ENCODE assay signal across 8 cellular contexts in genomic region chr4:88159137-88159725, GRCh38. TPM values are rescaled to one million over a fixed set of nuclear protein-coding genes. Genes with fewer than 3 reads are reported as not detected.
DNase-seq lines count a peak whose midpoint lies in the region; TF ChIP-seq lines count a peak whose summit lies in the region.

No MANE protein-coding gene starts in this region.

- TF ChIP-seq CTCF in esophagus muscularis mucosa (IDR thresholded peaks at IDR 0.05) (no peak), neural cell (IDR thresholded peaks at IDR 0.05; ENCODE audit: poor library complexity, severe bottlenecking) (no peak)

- H3K27me3 ChIP-seq in SJSA1 (replicated peaks) (no peaks in the 10 kb centered on the region), esophagus muscularis mucosa (peaks cover 0 to 27% (median 0%) of the 10 kb centered on the region in 4 donors), neural cell (ENCODE audit: insufficient read depth, low read depth, low read length) (peaks cover 28% of the 10 kb centered on the region)

- intact Hi-C loops in esophagus muscularis mucosa (cut with DNase I), result no loop called here

- peak overlapping the region; percentile 55 for H3K9ac ChIP-seq in ES-I3 (ENCODE audit: low read depth, low read length)
- peak overlapping the region; percentile 26 for H3K9ac ChIP-seq in neural cell (ENCODE audit: low read length)

- H3K4me3 ChIP-seq in SJSA1, result peak overlapping the region; percentile 57
- H3K4me3 ChIP-seq in esophagus muscularis mucosa, result peak overlapping the region; percentile 52 to 59 (median 56)
- H3K4me3 ChIP-seq in neural cell (ENCODE audit: low read length), result peak overlapping the region; percentile 89

- H3K4me2 ChIP-seq in neural cell (ENCODE audit: low read length), result peak overlapping the region; percentile 36

- H3F3A ChIP-seq in neural cell (ENCODE audit: insufficient read depth, low read length, poor library complexity, severe bottlenecking), result no peaks in the 10 kb centered on the region

- 28% methylated on average over 15 of the region's 19 CpGs for WGBS in esophagus muscularis mucosa

- H3K4me1 ChIP-seq in ES-I3 (ENCODE audit: insufficient read depth, low read length), result peaks cover 10% of the 10 kb centered on the region; the same call in 1 of the 2 replicates
- peaks cover 13% of the 10 kb centered on the region for H3K4me1 ChIP-seq in SJSA1 (replicated peaks)
- H3K4me1 ChIP-seq in esophagus muscularis mucosa, result peaks cover 0 to 15% (median 13%) of the 10 kb centered on the region in 4 donors

- no peaks in the 10 kb centered on the region for H3K9me2 ChIP-seq in neural cell (ENCODE audit: insufficient read depth, low read length)

- H3K9me3 ChIP-seq in ES-I3 (ENCODE audit: control insufficient read depth, insufficient read depth, low read length) (no peaks in the 10 kb centered on the region), SJSA1 (replicated peaks) (no peaks in the 10 kb centered on the region; the same call in 1 of the 2 replicates), esophagus muscularis mucosa (no peaks in the 10 kb centered on the region), neural cell (ENCODE audit: low read length) (no peaks in the 10 kb centered on the region)

- POLR2A ChIA-PET in HEK293T (lab: Yijun Ruan, JAX), result interaction anchor here (1.8 kb wide), 1 partner anchor 9 kb away, joined by 5 read pairs; no protein-coding TSS in a partner anchor

- no peak for TF ChIP-seq POLR2A in esophagus muscularis mucosa (IDR thresholded peaks at IDR 0.05; ENCODE audit: low read depth)

- H3K27ac ChIP-seq in SJSA1 (peak overlapping the region; percentile 69), esophagus muscularis mucosa (replicated peaks in 1 of 4) (peak overlapping the region in 2 of 4 donors; percentile 1 to 7), neural cell (ENCODE audit: low read length) (no peak overlapping the region)

- TF ChIP-seq RAD21 in neural cell (conservative IDR thresholded peaks at IDR 0.05), result no peak

- CTCF ChIA-PET in HEK293T (lab: Yijun Ruan, JAX), result no interaction called here

- TF ChIP-seq EP300 in esophagus muscularis mucosa (IDR thresholded peaks at IDR 0.05) (no peak), neural cell (conservative IDR thresholded peaks at IDR 0.05; ENCODE audit: poor library complexity, severe bottlenecking) (no peak)

- peak; percentile 49 for DNase-seq in HEK293T (ENCODE audit: extremely low spot score)
- peak in 1 of 2 experiments; percentile 54 for DNase-seq in SJSA1 (ENCODE audit: low read depth in 1 of 2, low spot score in 2 of 2)
- DNase-seq in esophagus muscularis mucosa (ENCODE audit: extremely low spot score), result no peak
- DNase-seq in NCI-H146 (lab: John Stamatoyannopoulos, UW), result no peak
- no peak for DNase-seq in kidney glomerular epithelial cell (lab: John Stamatoyannopoulos, UW)
- DNase-seq in activated CD8-positive, alpha-beta memory T cell treated with anti-CD3 and anti-CD28 coated beads for 24 hours, result no peak

- no peak overlapping the region for H2AFZ ChIP-seq in neural cell (ENCODE audit: low read depth, low read length)

- no peaks in the 10 kb centered on the region for H4K20me1 ChIP-seq in neural cell (ENCODE audit: insufficient read depth)

- H3K79me2 ChIP-seq in neural cell (replicated peaks; ENCODE audit: insufficient read depth, low read length), result no peaks in the 10 kb centered on the region

- H3K36me3 ChIP-seq in ES-I3 (ENCODE audit: insufficient read depth, low read length) (no peaks in the 10 kb centered on the region), SJSA1 (no peaks in the 10 kb centered on the region), esophagus muscularis mucosa (no peaks in the 10 kb centered on the region), neural cell (ENCODE audit: insufficient read depth, low read length) (no peaks in the 10 kb centered on the region)

TF ChIP-seq in HEK293T, 16 proteins besides CTCF, POLR2A, EP300 and RAD21:
- TF ChIP-seq HDGF (IDR thresholded peaks at IDR 0.05; ENCODE audit: borderline replicate concordance) (no peak), L3MBTL2 (conservative IDR thresholded peaks at IDR 0.05) (0 out of 2 replicates have a peak, but pooled peaks have one; percentile 31)

TF ChIP-seq in neural cell, 6 proteins besides CTCF, POLR2A, EP300 and RAD21:
- no peak for TF ChIP-seq TAF1 (IDR thresholded peaks at IDR 0.05; ENCODE audit: low read depth)
- TF ChIP-seq POLR2AphosphoS5 (IDR thresholded peaks at IDR 0.05), result no peak
- TF ChIP-seq MXI1 (conservative IDR thresholded peaks at IDR 0.05; ENCODE audit: poor library complexity, severe bottlenecking), result no peak
- no peak for TF ChIP-seq SMC3 (conservative IDR thresholded peaks at IDR 0.05; ENCODE audit: poor library complexity)
- no peak for TF ChIP-seq EZH2 (IDR thresholded peaks at IDR 0.05; ENCODE audit: borderline replicate concordance, insufficient read depth, low read length, poor library complexity, severe bottlenecking)
- no peak for TF ChIP-seq REST (IDR thresholded peaks at IDR 0.05; ENCODE audit: borderline replicate concordance)

RNA-seq across cellular contexts. Expression of gene ABCG2, which starts 0.8 kb away (rescaled TPM):
- 11.9 and 14.5 TPM in 2 replicates for total RNA-seq in SJSA1 (2014; rRNA removed; shearing (Covaris generic))
- total RNA-seq in esophagus muscularis mucosa, result 1 to 10 TPM in 3 of 4 donors, under 1 TPM in 1; 0.83 to 5.2 (median 2.7) TPM
- not detected in 2 replicates for polyA plus RNA-seq in neural cell
- not detected in 2 replicates for polyA minus RNA-seq in neural cell
